In genomic region chr22:17402304-17402703, GRCh38 we compare ENCODE assay signal across 19 cellular contexts. TPM values are rescaled to one million over a fixed set of nuclear protein-coding genes. Genes with fewer than 3 reads are reported as not detected.
A peak's percentile ranks its signal among the peaks of the same experiment; 100 is the strongest.
DNase-seq lines count a peak whose midpoint lies in the region; ATAC-seq, FAIRE-seq and TF ChIP-seq lines count a peak whose summit lies in the region.
"Had no signal": no experiment of that assay in that cellular context is flagged by ENCODE, and none has a peak within 500 bp of the region (broad histone marks: within the 10 kb centered on the region; RNA-seq: fewer than 3 reads in every experiment).

No MANE protein-coding gene starts in this region.

- no peak for FAIRE-seq in RCC 7860 (lab: Jason Lieb, UNC)
- FAIRE-seq: G401.6, GM12892, H54 had no signal

- peaks cover 58% of the 10 kb centered on the region for H3K36me3 Mint-ChIP-seq in nephron progenitor cell (ENCODE audit: low read depth)
- H3K36me3 Mint-ChIP-seq: CD4-positive, alpha-beta memory T cell had no signal

- in situ Hi-C loops in gastrocnemius medialis (cut with MboI; ENCODE audit: low sequenced_read_pairs in 4 of 4) = no loop called here

- intact Hi-C loops in gastrocnemius medialis (cut with DNase I; ENCODE audit: low total_unique reads) = no loop called here

- H3K4me3 ChIP-seq in gastrocnemius medialis = no peak overlapping the region
- H3K4me3 ChIP-seq: HAP-1 had no signal

- peaks cover 22% of the 10 kb centered on the region for H3K4me1 Mint-ChIP-seq in nephron progenitor cell
- H3K4me1 Mint-ChIP-seq: CD4-positive, alpha-beta memory T cell had no signal

- H3K4me3 Mint-ChIP-seq in nephron progenitor cell = no peak overlapping the region
- H3K4me3 Mint-ChIP-seq: CD4-positive, alpha-beta memory T cell; HFFc6 had no signal

- peak overlapping the region; percentile 67 to 91 (median 76) for H3K27ac ChIP-seq in gastrocnemius medialis

- DNase-seq in myocyte (ENCODE audit: low read depth) (peak; percentile 44), nephron progenitor cell (no peak), gastrocnemius medialis (no peak), RCC 7860 (ENCODE audit: low spot score) (no peak)
- no peak for DNase-seq in stimulated activated CD4-positive, alpha-beta T cell treated with anti-CD3 and anti-CD28 coated beads, Interleukin-12 subunit alpha, Interleukin-12 subunit beta, amount 100 ng/mL, for 4 hours
- DNase-seq: C1 segment of cervical spinal cord; Caco-2; CD4-positive, alpha-beta memory T cell; DMS153; DND-41; GOT3; HFFc6 had no signal

- TF ChIP-seq CTCF in nephron progenitor cell (IDR thresholded peaks at IDR 0.05) (no peak), gastrocnemius medialis (IDR thresholded peaks at IDR 0.05 in 4 of 5, conservative IDR thresholded peaks at IDR 0.05 in 1 of 5) (no peak)

- H3K36me3 ChIP-seq in gastrocnemius medialis = no peaks in the 10 kb centered on the region
- H3K36me3 ChIP-seq: HAP-1 had no signal

- H3K27ac Mint-ChIP-seq in nephron progenitor cell = peak overlapping the region; percentile 89
- H3K27ac Mint-ChIP-seq: CD4-positive, alpha-beta memory T cell; HFFc6 had no signal

- no peaks in the 10 kb centered on the region for H3K27me3 Mint-ChIP-seq in nephron progenitor cell (ENCODE audit: low read depth, poor library complexity)

- ATAC-seq in gastrocnemius medialis (peak; percentile 50 to 76), HG02981 (IDR thresholded peaks at IDR 0.05; ENCODE audit: unreplicated experiment) (no peak)

- H3K9me3 Mint-ChIP-seq in nephron progenitor cell = peaks cover 9% of the 10 kb centered on the region
- H3K9me3 Mint-ChIP-seq: CD4-positive, alpha-beta memory T cell had no signal

- H3K27me3 ChIP-seq in gastrocnemius medialis = no peaks in the 10 kb centered on the region

- TF ChIP-seq POLR2A in gastrocnemius medialis (IDR thresholded peaks at IDR 0.05) = no peak

- peaks cover 32 to 53% of the 10 kb centered on the region in 2 donors for H3K4me1 ChIP-seq in gastrocnemius medialis
- H3K4me1 ChIP-seq: Caco-2 had no signal

- no peaks in the 10 kb centered on the region for H3K9me3 ChIP-seq in gastrocnemius medialis
- H3K9me3 ChIP-seq: Caco-2, HAP-1 had no signal

RNA-seq across cellular contexts. Expression of gene CECR2, which starts 33.0 kb away (rescaled TPM):
- 5.3 and 11.3 TPM in 2 replicates for total RNA-seq in myocyte
- 1.5 TPM for polyA plus RNA-seq in myocyte (2012)
- 10 to 100 TPM; 12.3 to 29.6 (median 20.4) TPM for total RNA-seq in gastrocnemius medialis
- total RNA-seq: A172; CD4-positive, alpha-beta memory T cell; HFFc6 had no signal
- polyA plus RNA-seq: BJ; CD4-positive, alpha-beta memory T cell had no signal
